ENCODE assay signal across 24 cellular contexts in the genomic region with DNA sequence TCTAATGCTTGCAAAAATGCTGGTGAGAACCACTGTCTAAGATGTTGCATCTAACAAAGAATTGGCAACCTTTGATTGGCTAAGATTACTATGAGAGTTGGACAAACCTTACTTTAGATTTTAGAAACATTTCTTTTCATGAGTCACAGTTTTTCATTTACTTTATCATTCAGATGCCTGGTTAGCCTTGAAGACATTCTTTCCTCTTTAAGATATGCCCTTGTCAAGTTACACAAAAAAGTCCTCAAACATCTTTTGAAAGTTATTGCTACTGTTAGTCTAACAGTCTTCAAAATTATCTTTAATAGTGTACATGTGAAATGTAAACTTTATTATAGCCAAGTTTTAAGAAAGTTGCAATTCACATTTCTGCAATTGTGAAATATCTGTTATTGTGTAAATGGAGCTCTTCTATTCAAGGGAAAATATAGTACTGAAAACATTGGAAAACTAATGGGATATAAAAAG.
DNase-seq lines count a peak whose midpoint lies in the region; ATAC-seq and TF ChIP-seq lines count a peak whose summit lies in the region.
"Had no signal": no experiment of that assay in that cellular context is flagged by ENCODE, and none has a peak within 500 bp of the region (broad histone marks: within the 10 kb centered on the region; RNA-seq: fewer than 3 reads in every experiment).

No MANE protein-coding gene starts in this region.

- H3K4me1 Mint-ChIP-seq in chondrocyte (ENCODE audit: low read depth) (peaks cover 45% of the 10 kb centered on the region), neural progenitor cell (peaks cover 23% of the 10 kb centered on the region)
- H3K4me1 Mint-ChIP-seq: B cell had no signal

- H2AK9ac ChIP-seq in IMR-90 (replicated peaks; ENCODE audit: low read depth, low read length, poor library complexity) = no peak overlapping the region

- DNase-seq in AG10803 (ENCODE audit: low read depth) (peak; percentile 92), IMR-90 (peak; percentile 89), chondrocyte (ENCODE audit: low spot score) (no peak), mesenchymal stem cell (peak; percentile 44), NCI-H1930 (lab: John Stamatoyannopoulos, UW) (no peak), neural progenitor cell (ENCODE audit: low spot score) (no peak), CD1c-positive myeloid dendritic cell (ENCODE audit: extremely low spot score) (no peak), GM10248 (ENCODE audit: extremely low spot score) (no peak)
- DNase-seq: activated CD8-positive, alpha-beta memory T cell treated with anti-CD3 and anti-CD28 coated beads, Interleukin-2, amount 50 U/mL, for 4 hours; activated effector memory CD4-positive, alpha-beta T cell treated with Interleukin-2 at 50 U/mL for 16 hours; caudate nucleus; DMS79 treated with DMSO at 0.1 percent for 48 hours; KBM-7; MV-4-11; NCI-H187 treated with DMSO at 0.1 percent for 48 hours; NCI-H510A; NK-92 treated with Interleukin-12 subunit alpha and Interleukin-12 subunit beta, amount 100 ng/mL, for 24 hours; SK-N-SH; stimulated activated naive CD4-positive, alpha-beta T cell treated with Interleukin-2 at 50 U/mL for 16 hours; thyroid gland had no signal

- H3K36me3 Mint-ChIP-seq in chondrocyte (ENCODE audit: low read depth) = no peaks in the 10 kb centered on the region
- no peaks in the 10 kb centered on the region for H3K36me3 Mint-ChIP-seq in neural progenitor cell

- H2BK5ac ChIP-seq in IMR-90 (ENCODE audit: low read depth, low read length, poor library complexity, severe bottlenecking) (peak overlapping the region; percentile 81), mesenchymal stem cell (ENCODE audit: low read depth, low read length, poor library complexity, severe bottlenecking) (no peak overlapping the region)

- H3K27me3 Mint-ChIP-seq in chondrocyte (ENCODE audit: low read depth) = no peaks in the 10 kb centered on the region
- H3K27me3 Mint-ChIP-seq in neural progenitor cell (ENCODE audit: insufficient read depth, low read depth) = no peaks in the 10 kb centered on the region
- H3K27me3 Mint-ChIP-seq: B cell had no signal

- no peak overlapping the region for H3K4me3 Mint-ChIP-seq in chondrocyte (ENCODE audit: unreplicated experiment)
- H3K4me3 Mint-ChIP-seq in neural progenitor cell = no peak overlapping the region
- H3K4me3 Mint-ChIP-seq: B cell had no signal

- H3K23ac ChIP-seq in IMR-90 (ENCODE audit: low read depth, low read length) (no peak overlapping the region), mesenchymal stem cell (ENCODE audit: low read length in 2 of 2) (no peak overlapping the region)

- H3K14ac ChIP-seq in IMR-90 (replicated peaks; ENCODE audit: low read depth, low read length) (no peak overlapping the region), mesenchymal stem cell (ENCODE audit: low read length in 2 of 2) (no peak overlapping the region)

- CTCF ChIA-PET in IMR-90 (lab: Yijun Ruan, JAX) = interaction anchor here (0.6 kb wide), 2 partner anchors 59 to 452 kb away, joined by 3 read pairs; no protein-coding TSS in a partner anchor
- CTCF ChIA-PET in GM10248 (lab: Yijun Ruan, JAX) = interaction anchor here (0.8 to 1.9 kb wide), 2 partner anchors 12 to 16 kb away, joined by 3 to 8 read pairs; no protein-coding TSS in a partner anchor

- H4K91ac ChIP-seq in IMR-90 (ENCODE audit: insufficient read depth, low read depth, low read length) = no peak overlapping the region
- H4K91ac ChIP-seq in mesenchymal stem cell (ENCODE audit: low read length) = no peak overlapping the region

- H3K4ac ChIP-seq in IMR-90 (ENCODE audit: low read depth, low read length) (no peak overlapping the region), mesenchymal stem cell (ENCODE audit: low read depth in 1 of 2, low read length in 2 of 2) (no peak overlapping the region)

- no peaks in the 10 kb centered on the region for H3K9me3 ChIP-seq in IMR-90 (ENCODE audit: control insufficient read depth, insufficient read depth, low read length)
- H3K9me3 ChIP-seq in mesenchymal stem cell (ENCODE audit: control insufficient read depth, low read length) = no peaks in the 10 kb centered on the region
- H3K9me3 ChIP-seq in neural progenitor cell (ENCODE audit: low read depth) = no peaks in the 10 kb centered on the region
- H3K9me3 ChIP-seq: SK-N-SH, thyroid gland had no signal

- H3K4me3 ChIP-seq in AG10803 (ENCODE audit: low read length) = no peak overlapping the region
- H3K4me3 ChIP-seq in IMR-90 (ENCODE audit: insufficient read depth, low read depth, low read length) = no peak overlapping the region
- H3K4me3 ChIP-seq in mesenchymal stem cell (ENCODE audit: insufficient read depth in 1 of 2, low read depth in 1 of 2, low read length in 2 of 2) = no peak overlapping the region
- no peak overlapping the region for H3K4me3 ChIP-seq in neural progenitor cell
- H3K4me3 ChIP-seq: thyroid gland had no signal

- no peaks in the 10 kb centered on the region for H3K9me3 Mint-ChIP-seq in chondrocyte (ENCODE audit: low read depth)
- no peaks in the 10 kb centered on the region for H3K9me3 Mint-ChIP-seq in neural progenitor cell

- no peak overlapping the region for H3K56ac ChIP-seq in IMR-90 (ENCODE audit: extremely low read depth, insufficient read depth, low read length)

- no TSS peak for BruUV-seq in IMR-90 (replicated peaks; lab: Mats Ljungman, UMichigan)

- H2AFZ ChIP-seq in IMR-90 (replicated peaks; ENCODE audit: low read length, poor library complexity) (no peak overlapping the region), mesenchymal stem cell (ENCODE audit: low read depth, low read length) (no peak overlapping the region), neural progenitor cell (replicated peaks) (no peak overlapping the region)

- H4K5ac ChIP-seq in IMR-90 (ENCODE audit: low read depth, low read length) = no peak overlapping the region

- no peaks in the 10 kb centered on the region for H3K36me3 ChIP-seq in IMR-90 (ENCODE audit: control insufficient read depth, insufficient read depth, low read length)
- no peaks in the 10 kb centered on the region for H3K36me3 ChIP-seq in mesenchymal stem cell (ENCODE audit: control insufficient read depth in 1 of 2, insufficient read depth in 2 of 2, low read depth in 1 of 2, low read length in 2 of 2)
- H3K36me3 ChIP-seq in neural progenitor cell = no peaks in the 10 kb centered on the region
- H3K36me3 ChIP-seq: thyroid gland had no signal

- H3K27ac ChIP-seq in IMR-90 (ENCODE audit: insufficient read depth, low read length) = no peak overlapping the region
- H3K27ac ChIP-seq in mesenchymal stem cell (ENCODE audit: low read length, poor library complexity, severe bottlenecking) = no peak overlapping the region
- H3K27ac ChIP-seq in neural progenitor cell = no peak overlapping the region
- H3K27ac ChIP-seq: HL-60, thyroid gland had no signal

- no peak for TF ChIP-seq POLR2A in IMR-90 (IDR thresholded peaks at IDR 0.05; ENCODE audit: low read depth, low read length)

- H2AK5ac ChIP-seq in IMR-90 (ENCODE audit: low read depth, low read length) (no peak overlapping the region), mesenchymal stem cell (ENCODE audit: low read length, severe bottlenecking) (no peak overlapping the region)

- in situ Hi-C loops in IMR-90 (cut with MboI; ENCODE audit: low sequenced_read_pairs) = no loop called here

- H3K4me1 ChIP-seq in IMR-90 (ENCODE audit: control insufficient read depth, insufficient read depth, low read length) (peaks cover 18% of the 10 kb centered on the region), mesenchymal stem cell (ENCODE audit: control insufficient read depth, insufficient read depth, low read depth, low read length) (peaks cover 3% of the 10 kb centered on the region), neural progenitor cell (peaks cover 17% of the 10 kb centered on the region)
- H3K4me1 ChIP-seq: thyroid gland had no signal

- no peaks in the 10 kb centered on the region for H3K79me2 ChIP-seq in neural progenitor cell (ENCODE audit: low read depth)

- dilution Hi-C loops in IMR-90 (cut with HindIII; ENCODE audit: low sequenced_read_pairs, unreplicated experiment) = no loop called here

- intact Hi-C loops in IMR-90 (cut with micrococcal nuclease) = loop anchor here (5.0 kb wide), 3 partner anchors 256 to 614 kb away; no protein-coding TSS in a partner anchor

- H3K18ac ChIP-seq in IMR-90 (ENCODE audit: low read depth, low read length) (no peak overlapping the region), mesenchymal stem cell (ENCODE audit: low read depth in 1 of 2, low read length in 2 of 2) (no peak overlapping the region)

- H2BK12ac ChIP-seq in mesenchymal stem cell (ENCODE audit: low read length in 2 of 2) = no peak overlapping the region

- H3K79me1 ChIP-seq in IMR-90 (ENCODE audit: low read depth in 1 of 2, low read length in 2 of 2) (no peaks in the 10 kb centered on the region), mesenchymal stem cell (replicated peaks; ENCODE audit: low read length, poor library complexity, severe bottlenecking) (no peaks in the 10 kb centered on the region)

- ATAC-seq in IMR-90 (ENCODE audit: low read depth) = peak; percentile 83
- ATAC-seq: left lobe of liver had no signal

- H2BK120ac ChIP-seq in IMR-90 (ENCODE audit: low read depth, low read length) = no peak overlapping the region
- H2BK120ac ChIP-seq in mesenchymal stem cell (ENCODE audit: low read depth, low read length) = no peak overlapping the region

- H4K8ac ChIP-seq in IMR-90 (ENCODE audit: low read depth in 2 of 2, low read length in 2 of 2) = peak overlapping the region in 1 of 2 experiments; percentile 22; a peak in 1 of 4 replicates
- H4K8ac ChIP-seq in mesenchymal stem cell (ENCODE audit: low read length) = no peak overlapping the region

- H2BK15ac ChIP-seq in IMR-90 (ENCODE audit: low read depth, low read length) (no peak overlapping the region), mesenchymal stem cell (ENCODE audit: low read depth, poor library complexity, severe bottlenecking) (no peak overlapping the region)

- no peaks in the 10 kb centered on the region for H4K20me1 ChIP-seq in IMR-90 (ENCODE audit: insufficient read depth, low read length)
- no peaks in the 10 kb centered on the region for H4K20me1 ChIP-seq in neural progenitor cell (ENCODE audit: low read depth)

- no peak overlapping the region for H3K9ac ChIP-seq in IMR-90 (ENCODE audit: low read depth, low read length)
- no peak overlapping the region for H3K9ac ChIP-seq in mesenchymal stem cell (ENCODE audit: low read length)
- H3K9ac ChIP-seq in neural progenitor cell = no peak overlapping the region
- H3K9ac ChIP-seq: SK-N-SH had no signal

- H3K4me2 ChIP-seq in IMR-90 (ENCODE audit: low read depth, low read length) = no peak overlapping the region
- H3K4me2 ChIP-seq in mesenchymal stem cell (ENCODE audit: low read length, poor library complexity, severe bottlenecking) = no peak overlapping the region
- H3K4me2 ChIP-seq in neural progenitor cell = no peak overlapping the region
- H3K4me2 ChIP-seq: SK-N-SH had no signal

- 0 out of 2 replicates have a peak overlapping the region, but pooled peaks have one; percentile 16 for H2BK20ac ChIP-seq in IMR-90 (ENCODE audit: low read depth, low read length)

- no peaks in the 10 kb centered on the region for H3F3A ChIP-seq in neural progenitor cell (ENCODE audit: low read depth)

- peak overlapping the region; percentile 75 for H3K27ac Mint-ChIP-seq in chondrocyte (ENCODE audit: unreplicated experiment)
- H3K27ac Mint-ChIP-seq in neural progenitor cell = no peak overlapping the region
- H3K27ac Mint-ChIP-seq: B cell, progenitor cell of endocrine pancreas had no signal

- POLR2A ChIA-PET in IMR-90 (lab: Charles Lee; ENCODE audit: unreplicated experiment) = no interaction called here
- POLR2A ChIA-PET in GM10248 (lab: Yijun Ruan, JAX) = no interaction called here

- TF ChIP-seq CTCF in AG10803 (conservative IDR thresholded peaks at IDR 0.05; ENCODE audit: low read length) (no peak), IMR-90 (conservative IDR thresholded peaks at IDR 0.05; ENCODE audit: low read depth, low read length) (no peak), chondrocyte (IDR thresholded peaks at IDR 0.05) (no peak), neural progenitor cell (IDR thresholded peaks at IDR 0.05) (no peak), GM10248 (IDR thresholded peaks at IDR 0.05; ENCODE audit: control extremely low read depth, extremely low read depth, low read depth, missing control alignments) (no peak)

- TF ChIP-seq RAD21 in IMR-90 (IDR thresholded peaks at IDR 0.05; ENCODE audit: low read length) = no peak

- H3K27me3 ChIP-seq in IMR-90 (ENCODE audit: control insufficient read depth, insufficient read depth, low read length) = no peaks in the 10 kb centered on the region
- no peaks in the 10 kb centered on the region for H3K27me3 ChIP-seq in mesenchymal stem cell (ENCODE audit: control insufficient read depth in 1 of 2, insufficient read depth in 1 of 2, low read length in 2 of 2)
- no peaks in the 10 kb centered on the region for H3K27me3 ChIP-seq in neural progenitor cell
- H3K27me3 ChIP-seq: thyroid gland had no signal

- H3K9me1 ChIP-seq in IMR-90 (ENCODE audit: insufficient read depth, low read length) = peaks cover 5% of the 10 kb centered on the region; the same call in 1 of the 2 replicates

Comparison
In these comparisons a context has a peak if more than half of its experiments do, and no peak if none do; other contexts are left out.
1. DNase-seq: peak in AG10803 (single experiment), IMR-90 (single experiment) and mesenchymal stem cell (single experiment); none in chondrocyte (single experiment), NCI-H1930 (0 of 2), neural progenitor cell (single experiment), CD1c-positive myeloid dendritic cell (single experiment) and GM10248 (single experiment).